ENCODE assay signal across 14 cellular contexts in genomic region chr6:154479388-154480143, GRCh38. TPM values are rescaled to one million over a fixed set of nuclear protein-coding genes. Genes with fewer than 3 reads are reported as not detected.
DNase-seq lines count a peak whose midpoint lies in the region; ATAC-seq and TF ChIP-seq lines count a peak whose summit lies in the region.
"Had no signal": no experiment of that assay in that cellular context is flagged by ENCODE, and none has a peak within 500 bp of the region (broad histone marks: within the 10 kb centered on the region; RNA-seq: fewer than 3 reads in every experiment).

No MANE protein-coding gene starts in this region.

- no peak for TF ChIP-seq CTCF in AG09309 (IDR thresholded peaks at IDR 0.05; ENCODE audit: control insufficient read depth, insufficient read depth, low read depth, low read length, missing control alignments)

- H3K27ac ChIP-seq in SJSA1 = peak overlapping the region; percentile 88
- no peak overlapping the region for H3K27ac ChIP-seq in CD8-positive, alpha-beta memory T cell (ENCODE audit: low read depth, low read length)
- H3K27ac ChIP-seq: epithelial cell of prostate had no signal

- no peaks in the 10 kb centered on the region for H3K9me3 ChIP-seq in SJSA1 (replicated peaks)
- no peaks in the 10 kb centered on the region for H3K9me3 ChIP-seq in CD8-positive, alpha-beta memory T cell (ENCODE audit: low read length)

- H3K9me3 Mint-ChIP-seq in CD8-positive, alpha-beta memory T cell = no peaks in the 10 kb centered on the region
- H3K9me3 Mint-ChIP-seq: CD4-positive, CD25-positive, alpha-beta regulatory T cell; stimulated activated effector memory CD8-positive, alpha-beta T cell treated with anti-CD3 and anti-CD28 coated beads, Interleukin-12 subunit alpha, Interleukin-12 subunit beta, amount 100 ng/mL, for 72 hours had no signal

- no peaks in the 10 kb centered on the region for H3K4me1 Mint-ChIP-seq in CD8-positive, alpha-beta memory T cell
- H3K4me1 Mint-ChIP-seq: CD4-positive, CD25-positive, alpha-beta regulatory T cell; stimulated activated effector memory CD8-positive, alpha-beta T cell treated with anti-CD3 and anti-CD28 coated beads, Interleukin-12 subunit alpha, Interleukin-12 subunit beta, amount 100 ng/mL, for 72 hours had no signal

- no peaks in the 10 kb centered on the region for H3K36me3 Mint-ChIP-seq in CD8-positive, alpha-beta memory T cell
- H3K36me3 Mint-ChIP-seq: CD4-positive, CD25-positive, alpha-beta regulatory T cell; stimulated activated effector memory CD8-positive, alpha-beta T cell treated with anti-CD3 and anti-CD28 coated beads, Interleukin-12 subunit alpha, Interleukin-12 subunit beta, amount 100 ng/mL, for 72 hours had no signal

- no peaks in the 10 kb centered on the region for H3K36me3 ChIP-seq in SJSA1
- H3K36me3 ChIP-seq in CD8-positive, alpha-beta memory T cell (ENCODE audit: insufficient read depth, low read length) = no peaks in the 10 kb centered on the region

- H3K4me3 ChIP-seq in AG09309 (ENCODE audit: control insufficient read depth, low read depth, low read length) = peak overlapping the region; percentile 22
- peak overlapping the region; percentile 15 for H3K4me3 ChIP-seq in SJSA1
- H3K4me3 ChIP-seq in CD8-positive, alpha-beta memory T cell (ENCODE audit: low read length) = no peak overlapping the region

- POLR2A ChIA-PET in CD8-positive, alpha-beta memory T cell (lab: Charles Lee) = no interaction called here

- ATAC-seq in HG02588 (IDR thresholded peaks at IDR 0.05; ENCODE audit: unreplicated experiment) = no peak
- ATAC-seq: stimulated activated effector memory CD8-positive, alpha-beta T cell treated with anti-CD3 and anti-CD28 coated beads, Interleukin-12 subunit alpha, Interleukin-12 subunit beta, amount 100 ng/mL, for 72 hours had no signal

- peaks cover 3 to 6% of the 10 kb centered on the region in 2 donors for H3K27me3 Mint-ChIP-seq in CD8-positive, alpha-beta memory T cell

- CTCF ChIA-PET in CD8-positive, alpha-beta memory T cell (lab: Charles Lee) = no interaction called here

- H3K27me3 ChIP-seq in SJSA1 (replicated peaks) = no peaks in the 10 kb centered on the region
- no peaks in the 10 kb centered on the region for H3K27me3 ChIP-seq in CD8-positive, alpha-beta memory T cell (ENCODE audit: insufficient read depth, low read length, poor library complexity, severe bottlenecking)

- H3K4me3 Mint-ChIP-seq in CD8-positive, alpha-beta memory T cell = no peak overlapping the region
- H3K4me3 Mint-ChIP-seq: CD4-positive, CD25-positive, alpha-beta regulatory T cell; stimulated activated effector memory CD8-positive, alpha-beta T cell treated with anti-CD3 and anti-CD28 coated beads, Interleukin-12 subunit alpha, Interleukin-12 subunit beta, amount 100 ng/mL, for 72 hours had no signal

- H3K27ac Mint-ChIP-seq in CD8-positive, alpha-beta memory T cell = no peak overlapping the region
- H3K27ac Mint-ChIP-seq: CD4-positive, CD25-positive, alpha-beta regulatory T cell; stimulated activated effector memory CD8-positive, alpha-beta T cell treated with anti-CD3 and anti-CD28 coated beads, Interleukin-12 subunit alpha, Interleukin-12 subunit beta, amount 100 ng/mL, for 72 hours had no signal

- DNase-seq in AG09309 (ENCODE audit: low read depth) = no peak
- peak; percentile 68 to 85 for DNase-seq in SJSA1 (ENCODE audit: low read depth in 1 of 2, low spot score in 2 of 2)
- DNase-seq in fibroblast of peridontal ligament (ENCODE audit: extremely low read depth) = peak; percentile 78
- DNase-seq in renal cortical epithelial cell (ENCODE audit: low read depth) = peak; percentile 48
- DNase-seq in T-helper 2 cell = no peak
- DNase-seq in activated CD4-positive, alpha-beta T cell treated with anti-CD3 and anti-CD28 coated beads for 48 hours = no peak
- no peak for DNase-seq in CD8-positive, alpha-beta memory T cell
- DNase-seq: activated CD4-positive, alpha-beta T cell treated with anti-CD3 and anti-CD28 coated beads for 4 hours; activated naive CD4-positive, alpha-beta T cell treated with Interleukin-2 at 50 U/mL for 16 hours; CD4-positive, CD25-positive, alpha-beta regulatory T cell; NCI-H2081 treated with DMSO at 0.1 percent for 48 hours had no signal

- peaks cover 53% of the 10 kb centered on the region for H3K4me1 ChIP-seq in SJSA1 (replicated peaks)
- H3K4me1 ChIP-seq in CD8-positive, alpha-beta memory T cell (ENCODE audit: insufficient read depth, low read length) = no peaks in the 10 kb centered on the region

RNA-seq across cellular contexts. Expression of gene CNKSR3, which starts 30.9 kb away (rescaled TPM):
- 11.4 and 14.7 TPM in 2 replicates for total RNA-seq in SJSA1 (2014; rRNA removed; shearing (Covaris generic))
- 14.9 and 39.6 TPM in 2 replicates for total RNA-seq in renal cortical epithelial cell
- total RNA-seq in CD8-positive, alpha-beta memory T cell = under 1 TPM; 0.50 to 0.62 TPM
- polyA plus RNA-seq in CD8-positive, alpha-beta memory T cell = not detected
- polyA plus RNA-seq: CD4-positive, CD25-positive, alpha-beta regulatory T cell had no signal

Comparison
In these comparisons a context has a peak if more than half of its experiments do, and no peak if none do; other contexts are left out.
1. DNase-seq: peak in SJSA1 (2 of 2), fibroblast of peridontal ligament (single experiment) and renal cortical epithelial cell (single experiment); none in AG09309 (single experiment), T-helper 2 cell (0 of 5), activated CD4-positive, alpha-beta T cell treated with anti-CD3 and anti-CD28 coated beads for 48 hours (single experiment) and CD8-positive, alpha-beta memory T cell (0 of 5).